Comparison of ENCODE assay signal across 1 cellular context in the genomic region with DNA sequence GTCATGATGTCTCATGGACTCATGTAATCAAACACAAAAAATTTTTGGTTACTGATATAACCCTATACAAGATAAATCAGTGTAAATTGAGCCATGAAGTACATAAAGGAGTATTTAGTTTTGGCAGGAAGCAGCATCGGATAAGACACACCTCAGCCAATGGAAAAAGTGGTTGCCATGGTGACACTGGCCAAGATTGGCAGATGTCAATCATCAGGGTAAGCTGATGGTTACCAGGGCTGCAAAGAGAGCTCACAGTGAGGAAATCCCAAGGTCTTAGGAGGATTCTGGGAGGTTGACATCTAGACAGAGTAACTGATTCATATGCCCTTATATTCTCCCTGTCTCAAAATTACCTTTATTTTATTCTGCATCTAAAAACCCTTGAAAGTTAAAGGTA.
TF ChIP-seq lines count a peak whose summit lies in the region.

No MANE protein-coding gene starts in this region.

TF ChIP-seq in HCT116, 20 proteins besides CTCF, POLR2A, EP300 and RAD21 (continued from another document):
- TF ChIP-seq, protein P1, sequence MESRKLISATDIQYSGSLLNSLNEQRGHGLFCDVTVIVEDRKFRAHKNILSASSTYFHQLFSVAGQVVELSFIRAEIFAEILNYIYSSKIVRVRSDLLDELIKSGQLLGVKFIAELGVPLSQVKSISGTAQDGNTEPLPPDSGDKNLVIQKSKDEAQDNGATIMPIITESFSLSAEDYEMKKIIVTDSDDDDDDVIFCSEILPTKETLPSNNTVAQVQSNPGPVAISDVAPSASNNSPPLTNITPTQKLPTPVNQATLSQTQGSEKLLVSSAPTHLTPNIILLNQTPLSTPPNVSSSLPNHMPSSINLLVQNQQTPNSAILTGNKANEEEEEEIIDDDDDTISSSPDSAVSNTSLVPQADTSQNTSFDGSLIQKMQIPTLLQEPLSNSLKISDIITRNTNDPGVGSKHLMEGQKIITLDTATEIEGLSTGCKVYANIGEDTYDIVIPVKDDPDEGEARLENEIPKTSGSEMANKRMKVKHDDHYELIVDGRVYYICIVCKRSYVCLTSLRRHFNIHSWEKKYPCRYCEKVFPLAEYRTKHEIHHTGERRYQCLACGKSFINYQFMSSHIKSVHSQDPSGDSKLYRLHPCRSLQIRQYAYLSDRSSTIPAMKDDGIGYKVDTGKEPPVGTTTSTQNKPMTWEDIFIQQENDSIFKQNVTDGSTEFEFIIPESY (IDR thresholded peaks at IDR 0.05; ENCODE audit: extremely low read depth, insufficient replicate concordance, low read length): no peak
- TF ChIP-seq, protein P2, sequence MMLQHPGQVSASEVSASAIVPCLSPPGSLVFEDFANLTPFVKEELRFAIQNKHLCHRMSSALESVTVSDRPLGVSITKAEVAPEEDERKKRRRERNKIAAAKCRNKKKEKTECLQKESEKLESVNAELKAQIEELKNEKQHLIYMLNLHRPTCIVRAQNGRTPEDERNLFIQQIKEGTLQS (IDR thresholded peaks at IDR 0.05): no peak
- TF ChIP-seq EZH2phosphoT487 (IDR thresholded peaks at IDR 0.05; ENCODE audit: borderline replicate concordance) (no peak), SIN3A (IDR thresholded peaks at IDR 0.05; ENCODE audit: low read depth) (no peak), ZFX (IDR thresholded peaks at IDR 0.05) (no peak), CBX3 (IDR thresholded peaks at IDR 0.05; ENCODE audit: low read depth) (no peak), POLR2AphosphoS5 (IDR thresholded peaks at IDR 0.05; ENCODE audit: low read depth, low read length) (no peak), JUND (IDR thresholded peaks at IDR 0.05) (no peak), TCF7L2 (IDR thresholded peaks at IDR 0.05; ENCODE audit: borderline replicate concordance, extremely low read depth, insufficient read depth, insufficient read length) (no peak), YY1 (IDR thresholded peaks at IDR 0.05; ENCODE audit: extremely low read depth, insufficient replicate concordance, low read depth, low read length) (no peak), FOSL1 (IDR thresholded peaks at IDR 0.05; ENCODE audit: low read depth) (no peak), ELF1 (IDR thresholded peaks at IDR 0.05; ENCODE audit: borderline replicate concordance, low read depth) (no peak)
